13 cellular contexts compared by ENCODE assay signal in genomic region chr9:98502976-98503325, GRCh38.
DNase-seq lines count a peak whose midpoint lies in the region; ATAC-seq and TF ChIP-seq lines count a peak whose summit lies in the region.
"Had no signal": no experiment of that assay in that cellular context is flagged by ENCODE, and none has a peak within 500 bp of the region (broad histone marks: within the 10 kb centered on the region; RNA-seq: fewer than 3 reads in every experiment).

No MANE protein-coding gene starts in this region.

- H3K36me3 ChIP-seq in skeletal muscle satellite cell (ENCODE audit: insufficient read depth, low read length), result no peaks in the 10 kb centered on the region
- H3K36me3 ChIP-seq in SJCRH30, result no peaks in the 10 kb centered on the region

- no peak overlapping the region for H3K9ac ChIP-seq in H9 (ENCODE audit: extremely low read depth, insufficient read length, low read length)
- peak overlapping the region; percentile 46 for H3K9ac ChIP-seq in skeletal muscle satellite cell (ENCODE audit: low read depth, low read length)

- no peak overlapping the region for H3K23ac ChIP-seq in H9 (ENCODE audit: insufficient read length, low read depth, low read length)

- H3K27me3 Mint-ChIP-seq in H9 (ENCODE audit: low read depth), result peaks cover 32% of the 10 kb centered on the region

- DNase-seq in H9, result peak; percentile 60
- peak; percentile 41 for DNase-seq in cerebellar cortex (ENCODE audit: low spot score)
- DNase-seq in left ventricle myocardium superior, result peak; percentile 39
- DNase-seq in SJCRH30, result no peak
- DNase-seq in NCI-H446 treated with DMSO at 0.1 percent for 48 hours (lab: John Stamatoyannopoulos, UW), result no peak
- DNase-seq in lower leg skin (ENCODE audit: low spot score in 2 of 2), result no peak
- DNase-seq in GOT3 (lab: John Stamatoyannopoulos, UW), result no peak
- DNase-seq: DND-41; NCI-H2227 treated with DMSO at 0.1 percent for 48 hours; stimulated activated CD4-positive, alpha-beta T cell treated with anti-CD3 and anti-CD28 coated beads, Interleukin-1b, Interleukin-23, amount 100 ng/mL, for 48 hours had no signal

- peak overlapping the region; percentile 24 for H3K18ac ChIP-seq in H9 (ENCODE audit: insufficient read length, low read depth, low read length)

- H3K27me3 ChIP-seq in H9 (ENCODE audit: insufficient read depth, low read length) (no peaks in the 10 kb centered on the region; the same call in 1 of the 2 replicates), skeletal muscle satellite cell (ENCODE audit: control insufficient read depth, insufficient read depth, low read length) (peaks cover 10% of the 10 kb centered on the region), SJCRH30 (peaks cover 11% of the 10 kb centered on the region)

- H3K4ac ChIP-seq in H9 (ENCODE audit: low read depth, low read length), result no peak overlapping the region

- H3K4me1 ChIP-seq in H9 (ENCODE audit: insufficient read depth, low read length), result peaks cover 19% of the 10 kb centered on the region
- peaks cover 14% of the 10 kb centered on the region for H3K4me1 ChIP-seq in skeletal muscle satellite cell (ENCODE audit: control insufficient read depth, insufficient read depth, low read length)
- no peaks in the 10 kb centered on the region for H3K4me1 ChIP-seq in SJCRH30

- H3K4me2 ChIP-seq in H9 (ENCODE audit: insufficient read depth, insufficient read length, low read length) (no peak overlapping the region), skeletal muscle satellite cell (ENCODE audit: low read length) (peak overlapping the region; percentile 17)

- peaks cover 35 to 37% of the 10 kb centered on the region in 2 experiments for H3K4me1 Mint-ChIP-seq in H9

- H2BK20ac ChIP-seq in H9 (ENCODE audit: low read depth, low read length, poor library complexity, severe bottlenecking), result no peak overlapping the region

- no peak overlapping the region for H2BK120ac ChIP-seq in H9 (ENCODE audit: low read depth, low read length, poor library complexity, severe bottlenecking)

- no peak overlapping the region for H4K8ac ChIP-seq in H9 (replicated peaks; ENCODE audit: insufficient read length, low read depth, low read length)

- TF ChIP-seq CTCF in H9 (conservative IDR thresholded peaks at IDR 0.05), result no peak
- no peak for TF ChIP-seq CTCF in lower leg skin (IDR thresholded peaks at IDR 0.05)

- no peaks in the 10 kb centered on the region for H3K79me2 ChIP-seq in H9 (ENCODE audit: insufficient read depth, low read length)

- H3K9me3 Mint-ChIP-seq in H9, result peaks cover 9 to 10% of the 10 kb centered on the region in 2 experiments
- H3K9me3 Mint-ChIP-seq: activated T-helper 2 cell treated with anti-CD3 and anti-CD28 coated beads, Interferon-gamma antibody, Interleukin-2, Interleukin-4, amounts not matched to agents 10 μg/mL and 5 μg/mL and 100 μg/mL, durations not matched to agents 14 hours and 24 hours and 36 hours; neural crest cell had no signal

- H3K4me3 ChIP-seq in skeletal muscle satellite cell (ENCODE audit: low read length) (no peak overlapping the region), SJCRH30 (no peak overlapping the region), lower leg skin (ENCODE audit: low read depth, poor library complexity, severe bottlenecking) (no peak overlapping the region)

- ATAC-seq in left ventricle myocardium superior, result peak; percentile 86

- H3K56ac ChIP-seq in H9 (ENCODE audit: insufficient read length, low read depth, low read length), result no peak overlapping the region

- peak overlapping the region in 1 of 3 experiments; percentile 63; a peak in 3 of 7 replicates for H3K27ac Mint-ChIP-seq in H9
- H3K27ac Mint-ChIP-seq: activated T-helper 2 cell treated with anti-CD3 and anti-CD28 coated beads, Interferon-gamma antibody, Interleukin-2, Interleukin-4, amounts not matched to agents 10 μg/mL and 5 μg/mL and 100 μg/mL, durations not matched to agents 14 hours and 24 hours and 36 hours had no signal

- H3K9me3 ChIP-seq in H9 (ENCODE audit: control insufficient read depth, low read depth, low read length), result peaks cover 4% of the 10 kb centered on the region
- no peaks in the 10 kb centered on the region for H3K9me3 ChIP-seq in skeletal muscle satellite cell (replicated peaks; ENCODE audit: low read length)
- no peaks in the 10 kb centered on the region for H3K9me3 ChIP-seq in SJCRH30 (replicated peaks)

- H2BK5ac ChIP-seq in H9 (ENCODE audit: insufficient read length, low read length), result no peak overlapping the region

- H2BK12ac ChIP-seq in H9 (ENCODE audit: insufficient read length, low read depth, low read length), result no peak overlapping the region

- peaks cover 0 to 11% (median 7%) of the 10 kb centered on the region in 3 experiments; a peak in 6 of 7 replicates for H3K36me3 Mint-ChIP-seq in H9 (ENCODE audit: insufficient read depth in 1 of 3, low read depth in 3 of 3)

- no peaks in the 10 kb centered on the region for H4K20me1 ChIP-seq in H9 (ENCODE audit: control insufficient read depth, insufficient read depth, insufficient read length)

- H2BK15ac ChIP-seq in H9 (ENCODE audit: low read depth, low read length), result no peak overlapping the region

- H3T11ph ChIP-seq in H9 (ENCODE audit: low read length), result no peak overlapping the region

- WGBS in H9 (ENCODE audit: extremely low coverage, insufficient read length, low lambda C conversion rate), result no CpG with 5 or more reads among the region's 5 CpGs
- WGBS in lower leg skin, 2 donors, result 27 to 32% methylated on average over 5 of the region's 5 CpGs

- no peak overlapping the region; a peak in 1 of 5 replicates for H3K4me3 Mint-ChIP-seq in H9
- H3K4me3 Mint-ChIP-seq: neural crest cell had no signal

- no peak overlapping the region for H2AFZ ChIP-seq in H9 (ENCODE audit: low read length)

- H3K27ac ChIP-seq in H9 (ENCODE audit: insufficient read length, low read depth, low read length) (no peak overlapping the region), SJCRH30 (no peak overlapping the region)

- H4K91ac ChIP-seq in H9 (ENCODE audit: insufficient read length, low read depth, low read length), result no peak overlapping the region

- H4K5ac ChIP-seq in H9 (ENCODE audit: insufficient read length, low read depth, low read length), result no peak overlapping the region

- intact Hi-C loops in left ventricle myocardium superior (cut with micrococcal nuclease), result no loop called here
- intact Hi-C loops in lower leg skin (cut with DNase I; ENCODE audit: low total_unique reads), result no loop called here

- H3K14ac ChIP-seq in H9 (ENCODE audit: insufficient read depth, low read length), result no peak overlapping the region

- H3K23me2 ChIP-seq in H9 (ENCODE audit: insufficient read length, low read depth, low read length, poor library complexity, severe bottlenecking), result no peaks in the 10 kb centered on the region

- H2AK5ac ChIP-seq in H9 (ENCODE audit: insufficient read length, low read length), result no peak overlapping the region

- no peak for TF ChIP-seq POLR2A in lower leg skin (IDR thresholded peaks at IDR 0.05)

- H3K79me1 ChIP-seq in H9 (ENCODE audit: insufficient read depth, low read depth, low read length, poor library complexity, severe bottlenecking), result no peaks in the 10 kb centered on the region

Comparison
In these comparisons a context has a peak if more than half of its experiments do, and no peak if none do; other contexts are left out.
1. DNase-seq: peak in H9 (single experiment), cerebellar cortex (single experiment) and left ventricle myocardium superior (single experiment); none in SJCRH30 (0 of 2), NCI-H446 treated with DMSO at 0.1 percent for 48 hours (single experiment), lower leg skin (0 of 2) and GOT3 (single experiment).